ENCODE assay signal across 19 cellular contexts in genomic region chr12:110508071-110508586, GRCh38. TPM values are rescaled to one million over a fixed set of nuclear protein-coding genes. Genes with fewer than 3 reads are reported as not detected.
DNase-seq lines count a peak whose midpoint lies in the region; ATAC-seq and TF ChIP-seq lines count a peak whose summit lies in the region.
"Had no signal": no experiment of that assay in that cellular context is flagged by ENCODE, and none has a peak within 500 bp of the region (broad histone marks: within the 10 kb centered on the region; RNA-seq: fewer than 3 reads in every experiment).

No MANE protein-coding gene starts in this region.

- no peak overlapping the region for H3K4me3 Mint-ChIP-seq in progenitor cell of endocrine pancreas (ENCODE audit: low read depth)
- H3K4me3 Mint-ChIP-seq: B cell; CD8-positive, alpha-beta T cell; GM23338; HFFc6 had no signal

- BruUV-seq in A673 (replicated peaks; lab: Mats Ljungman, UMichigan) = no TSS peak

- H3K4me1 ChIP-seq in foreskin keratinocyte (no peaks in the 10 kb centered on the region), A673 (ENCODE audit: insufficient read depth, low read length, poor library complexity, severe bottlenecking) (peaks cover 7% of the 10 kb centered on the region)
- H3K4me1 ChIP-seq: A549 had no signal

- H3K27me3 ChIP-seq in foreskin keratinocyte (no peaks in the 10 kb centered on the region), A673 (replicated peaks; ENCODE audit: insufficient read depth, low read depth, low read length, poor library complexity) (no peaks in the 10 kb centered on the region)
- H3K27me3 ChIP-seq: BLaER1 treated with 17β-estradiol and CSF1 and Interleukin-3, amounts not matched to agents 10 nM and 100 nM had no signal

- POLR2A ChIA-PET in A673 (lab: Charles Lee; ENCODE audit: low non-redundant PET) = no interaction called here

- no peak overlapping the region for H3K4me3 ChIP-seq in A673 (ENCODE audit: low read depth, low read length, poor library complexity, severe bottlenecking)
- H3K4me3 ChIP-seq: A549; BLaER1 treated with 17β-estradiol and CSF1 and Interleukin-3, amounts not matched to agents 10 nM and 100 nM; GM23338 had no signal

- no peaks in the 10 kb centered on the region for H3K36me3 Mint-ChIP-seq in progenitor cell of endocrine pancreas (ENCODE audit: insufficient read depth)
- H3K36me3 Mint-ChIP-seq: CD8-positive, alpha-beta T cell had no signal

- H3K9me3 ChIP-seq in A673 (ENCODE audit: low read depth, low read length, poor library complexity, severe bottlenecking) = no peaks in the 10 kb centered on the region
- H3K9me3 ChIP-seq: A549; BLaER1 treated with 17β-estradiol and CSF1 and Interleukin-3, amounts not matched to agents 10 nM and 100 nM had no signal

- intact Hi-C loops in A673 (cut with micrococcal nuclease; ENCODE audit: unreplicated experiment) = no loop called here

- H3K9me3 Mint-ChIP-seq in progenitor cell of endocrine pancreas (ENCODE audit: low read depth) = no peaks in the 10 kb centered on the region
- H3K9me3 Mint-ChIP-seq: CD8-positive, alpha-beta T cell; HFFc6 had no signal

- H3K27ac Mint-ChIP-seq in progenitor cell of endocrine pancreas = no peak overlapping the region
- H3K27ac Mint-ChIP-seq: B cell; CD8-positive, alpha-beta T cell; GM23338; HFFc6 had no signal

- TF ChIP-seq CTCF in foreskin keratinocyte (conservative IDR thresholded peaks at IDR 0.05) = no peak
- TF ChIP-seq CTCF in progenitor cell of endocrine pancreas (IDR thresholded peaks at IDR 0.05; ENCODE audit: unreplicated experiment) = no peak
- no peak for TF ChIP-seq CTCF in A673 (conservative IDR thresholded peaks at IDR 0.05; ENCODE audit: low read depth, low read length)

- no peaks in the 10 kb centered on the region for H3K4me1 Mint-ChIP-seq in progenitor cell of endocrine pancreas (ENCODE audit: low read depth)
- H3K4me1 Mint-ChIP-seq: B cell, GM23338 had no signal

- no peaks in the 10 kb centered on the region for H3K36me3 ChIP-seq in A673 (ENCODE audit: insufficient read depth, low read length, poor library complexity, severe bottlenecking)
- H3K36me3 ChIP-seq: BLaER1 treated with 17β-estradiol and CSF1 and Interleukin-3, amounts not matched to agents 10 nM and 100 nM had no signal

- CTCF ChIA-PET in A673 (lab: Charles Lee) = no interaction called here

- peak; percentile 20 for DNase-seq in NCI-H1436 (lab: John Stamatoyannopoulos, UW)
- DNase-seq in NCI-H1436 treated with DMSO at 0.1 percent for 48 hours (lab: John Stamatoyannopoulos, UW) = no peak
- DNase-seq in amniotic epithelial cell (ENCODE audit: low read depth) = peak; percentile 8
- DNase-seq in foreskin keratinocyte = peak; percentile 68 to 80
- DNase-seq in renal cortical epithelial cell (ENCODE audit: low read depth) = peak; percentile 14
- no peak for DNase-seq in progenitor cell of endocrine pancreas (ENCODE audit: low spot score, unreplicated experiment)
- DNase-seq in A673 (ENCODE audit: low spot score) = no peak
- DNase-seq: Calu3; CD8-positive, alpha-beta T cell; DMS53; DND-41; HCEC 1CT; HFFc6 had no signal

- H3K27ac ChIP-seq in foreskin keratinocyte (no peak overlapping the region), A673 (ENCODE audit: low read depth, low read length, poor library complexity, severe bottlenecking) (no peak overlapping the region)
- H3K27ac ChIP-seq: 22Rv1; A549; BLaER1 treated with 17β-estradiol and CSF1 and Interleukin-3, amounts not matched to agents 10 nM and 100 nM had no signal

- peaks cover 11% of the 10 kb centered on the region for H3K27me3 Mint-ChIP-seq in progenitor cell of endocrine pancreas
- H3K27me3 Mint-ChIP-seq: B cell had no signal

- peak; percentile 67 for ATAC-seq in foreskin keratinocyte
- ATAC-seq in HG02798 (IDR thresholded peaks at IDR 0.05; ENCODE audit: poor library complexity, unreplicated experiment) = no peak
- ATAC-seq: A549; CD8-positive, alpha-beta T cell; GM23338 had no signal

RNA-seq across cellular contexts. Expression of gene RAD9B, which starts 6.0 kb away (rescaled TPM):
- total RNA-seq in foreskin keratinocyte (0.14 TPM in 2 replicates), renal cortical epithelial cell (0.52 and 0.89 TPM in 2 replicates), progenitor cell of endocrine pancreas (0.24 and 0.33 TPM in 2 replicates), A673 (2021) (0.28 TPM in 1 of 2 replicates, not detected in the other)
- 0.10 TPM in 2 replicates for polyA plus RNA-seq in foreskin keratinocyte
- total RNA-seq: GM23338 had no signal
- polyA plus RNA-seq: GM23338 had no signal

RNA-seq across cellular contexts. Expression of gene VPS29, which starts 6.2 kb away (rescaled TPM):
- total RNA-seq in foreskin keratinocyte (129 and 133 TPM in 2 replicates), renal cortical epithelial cell (80.8 and 125 TPM in 2 replicates), progenitor cell of endocrine pancreas (101 and 102 TPM in 2 replicates), A673 (2021) (147 and 150 TPM in 2 replicates)
- polyA plus RNA-seq in foreskin keratinocyte = 192 and 221 TPM in 2 replicates

RNA-seq across cellular contexts. Expression of gene FAM216A, which starts 39.5 kb away (rescaled TPM):
- total RNA-seq in foreskin keratinocyte (7.1 and 10.5 TPM in 2 replicates), renal cortical epithelial cell (6.4 and 8.2 TPM in 2 replicates), progenitor cell of endocrine pancreas (5.3 and 6.8 TPM in 2 replicates), A673 (2021) (14.0 and 17.5 TPM in 2 replicates)
- 7.5 and 10.1 TPM in 2 replicates for polyA plus RNA-seq in foreskin keratinocyte

RNA-seq across cellular contexts. Expression of gene GPN3, which starts 40.1 kb away (rescaled TPM):
- total RNA-seq in foreskin keratinocyte (22.9 and 26.0 TPM in 2 replicates), renal cortical epithelial cell (19.1 and 25.5 TPM in 2 replicates), progenitor cell of endocrine pancreas (18.7 and 19.8 TPM in 2 replicates), A673 (2021) (51.4 and 52.7 TPM in 2 replicates)
- polyA plus RNA-seq in foreskin keratinocyte = 22.0 and 27.5 TPM in 2 replicates

RNA-seq across cellular contexts. Expression of gene ARPC3, which starts 58.0 kb away (rescaled TPM):
- 337 and 365 TPM in 2 replicates for total RNA-seq in foreskin keratinocyte
- 499 and 504 TPM in 2 replicates for polyA plus RNA-seq in foreskin keratinocyte
- 367 and 745 TPM in 2 replicates for total RNA-seq in renal cortical epithelial cell
- total RNA-seq in progenitor cell of endocrine pancreas = 181 and 184 TPM in 2 replicates
- 234 and 235 TPM in 2 replicates for total RNA-seq in A673 (2021)

Comparison
In these comparisons a context has a peak if more than half of its experiments do, and no peak if none do; other contexts are left out.
1. DNase-seq: peak in NCI-H1436 (single experiment), amniotic epithelial cell (single experiment), foreskin keratinocyte (2 of 2) and renal cortical epithelial cell (single experiment); none in NCI-H1436 treated with DMSO at 0.1 percent for 48 hours (single experiment), progenitor cell of endocrine pancreas (single experiment) and A673 (single experiment).